ENCODE assay signal across 8 cellular contexts in genomic region chr1:148389027-148389339, GRCh38.
DNase-seq lines count a peak whose midpoint lies in the region; ATAC-seq and TF ChIP-seq lines count a peak whose summit lies in the region.

No MANE protein-coding gene starts in this region.

- no peaks in the 10 kb centered on the region for H3K79me2 ChIP-seq in OCI-LY1 (ENCODE audit: insufficient read depth, low read length)
- no peaks in the 10 kb centered on the region for H3K79me2 ChIP-seq in neural progenitor cell (ENCODE audit: low read depth)

- H3K27me3 ChIP-seq in BJ (ENCODE audit: control insufficient read depth, insufficient read depth, low read length) (peaks cover 5% of the 10 kb centered on the region), OCI-LY1 (ENCODE audit: insufficient read depth, low read length) (no peaks in the 10 kb centered on the region), endocrine pancreas (ENCODE audit: control insufficient read depth, insufficient read depth, low read length) (no peaks in the 10 kb centered on the region), neural progenitor cell (no peaks in the 10 kb centered on the region)

- H3K4me1 Mint-ChIP-seq in neural progenitor cell, result peaks cover 25% of the 10 kb centered on the region

- H3K27ac ChIP-seq in OCI-LY1 (ENCODE audit: low read depth, low read length, poor library complexity, severe bottlenecking) (peak overlapping the region; percentile 85), neural progenitor cell (no peak overlapping the region)

- in situ Hi-C loops in GM13976 (cut with MboI; ENCODE audit: low sequenced_read_pairs, unreplicated experiment), result no loop called here

- no peaks in the 10 kb centered on the region for H3K36me3 ChIP-seq in BJ (ENCODE audit: control insufficient read depth, insufficient read depth, low read length)
- H3K36me3 ChIP-seq in OCI-LY1 (ENCODE audit: insufficient read depth, low read length), result no peaks in the 10 kb centered on the region
- no peaks in the 10 kb centered on the region for H3K36me3 ChIP-seq in endocrine pancreas (ENCODE audit: control insufficient read depth, insufficient read depth, low read length)
- H3K36me3 ChIP-seq in neural progenitor cell, result no peaks in the 10 kb centered on the region

- H3K9me3 ChIP-seq in OCI-LY1 (ENCODE audit: low read length), result no peaks in the 10 kb centered on the region
- no peaks in the 10 kb centered on the region for H3K9me3 ChIP-seq in endocrine pancreas (ENCODE audit: control insufficient read depth, low read length)
- H3K9me3 ChIP-seq in neural progenitor cell (ENCODE audit: low read depth), result no peaks in the 10 kb centered on the region

- peaks cover 38% of the 10 kb centered on the region for H3K4me1 ChIP-seq in OCI-LY1 (ENCODE audit: insufficient read depth, low read length, severe bottlenecking)
- no peaks in the 10 kb centered on the region for H3K4me1 ChIP-seq in endocrine pancreas (ENCODE audit: control insufficient read depth, insufficient read depth, low read length)
- no peaks in the 10 kb centered on the region for H3K4me1 ChIP-seq in neural progenitor cell

- H3K9ac ChIP-seq in OCI-LY1 (ENCODE audit: low read length) (peak overlapping the region; percentile 68), endocrine pancreas (ENCODE audit: control insufficient read depth, insufficient read depth, low read length) (no peak overlapping the region), neural progenitor cell (no peak overlapping the region)

- peak overlapping the region; percentile 81 for H2AFZ ChIP-seq in OCI-LY1 (ENCODE audit: low read length)
- peak overlapping the region; percentile 86 for H2AFZ ChIP-seq in neural progenitor cell (replicated peaks)

- POLR2A ChIA-PET in BJ (lab: Charles Lee), result no interaction called here

- H3K4me3 Mint-ChIP-seq in neural progenitor cell, result peak overlapping the region; percentile 52

- H3K27me3 Mint-ChIP-seq in neural progenitor cell (ENCODE audit: insufficient read depth, low read depth), result peaks cover 12% of the 10 kb centered on the region

- H3K9me2 ChIP-seq in OCI-LY1 (ENCODE audit: low read depth, low read length), result no peaks in the 10 kb centered on the region

- TF ChIP-seq CTCF in BJ (IDR thresholded peaks at IDR 0.05; ENCODE audit: insufficient read depth, low read depth, low read length) (no peak), OCI-LY1 (IDR thresholded peaks at IDR 0.05; ENCODE audit: low read length) (no peak), neural progenitor cell (IDR thresholded peaks at IDR 0.05) (no peak), GM13976 (IDR thresholded peaks at IDR 0.05; ENCODE audit: borderline replicate concordance, control extremely low read depth, extremely low read depth, insufficient read depth, missing control alignments) (no peak)

- DNase-seq in BJ (ENCODE audit: low read depth) (no peak), neural progenitor cell (ENCODE audit: low spot score) (no peak), GM13976 (ENCODE audit: low spot score) (no peak), Ammon's horn (ENCODE audit: low spot score) (no peak)

- H3F3A ChIP-seq in OCI-LY1 (ENCODE audit: insufficient read depth, low read length) (no peaks in the 10 kb centered on the region; the same call in 1 of the 2 replicates), neural progenitor cell (ENCODE audit: low read depth) (peaks cover 17% of the 10 kb centered on the region)

- H3K4me3 ChIP-seq in BJ (ENCODE audit: low read depth, low read length) (peak overlapping the region; percentile 52), OCI-LY1 (ENCODE audit: low read depth, low read length, poor library complexity, severe bottlenecking) (peak overlapping the region; percentile 63), endocrine pancreas (ENCODE audit: control insufficient read depth, insufficient read depth, low read length) (peak overlapping the region; percentile 72), neural progenitor cell (peak overlapping the region; percentile 29)

- H3K27ac Mint-ChIP-seq in neural progenitor cell, result no peak overlapping the region

- ATAC-seq in GM18502 (IDR thresholded peaks at IDR 0.05; ENCODE audit: poor library complexity, unreplicated experiment) (no peak), HG03175 (IDR thresholded peaks at IDR 0.05; ENCODE audit: unreplicated experiment) (no peak)

- CTCF ChIA-PET in BJ (lab: Yijun Ruan, JAX), result no interaction called here

- H3K36me3 Mint-ChIP-seq in neural progenitor cell, result peaks cover 4% of the 10 kb centered on the region

- peaks cover 34% of the 10 kb centered on the region for H3K9me3 Mint-ChIP-seq in neural progenitor cell

- H4K20me1 ChIP-seq in OCI-LY1 (ENCODE audit: insufficient read depth, low read length), result no peaks in the 10 kb centered on the region
- no peaks in the 10 kb centered on the region for H4K20me1 ChIP-seq in neural progenitor cell (ENCODE audit: low read depth)

- H3K4me2 ChIP-seq in OCI-LY1 (ENCODE audit: low read length), result peak overlapping the region; percentile 81
- H3K4me2 ChIP-seq in neural progenitor cell, result peak overlapping the region; percentile 65
